In the genomic region with DNA sequence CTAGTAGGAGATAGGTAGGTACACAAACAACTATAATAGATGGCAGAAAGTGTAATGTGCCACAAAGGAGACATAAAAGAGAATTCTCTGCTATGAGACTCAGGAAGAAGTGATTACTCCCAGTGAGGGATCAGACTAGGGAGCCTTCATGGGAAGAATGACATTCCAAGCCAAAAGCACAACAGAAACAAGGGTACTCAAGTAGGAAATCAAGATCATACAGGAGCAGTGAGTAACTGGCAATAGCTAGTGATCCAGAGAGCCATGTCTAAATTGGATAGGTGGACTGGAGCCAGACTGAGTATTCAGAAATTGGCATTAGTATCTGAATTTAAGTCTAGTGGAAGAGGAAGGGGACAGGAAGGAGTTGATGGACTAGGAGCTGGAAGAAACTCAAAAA, we compare ENCODE assay signal across 12 cellular contexts. TPM values are rescaled to one million over a fixed set of nuclear protein-coding genes. Genes with fewer than 3 reads are reported as not detected.
A peak's percentile ranks its signal among the peaks of the same experiment; 100 is the strongest.
DNase-seq lines count a peak whose midpoint lies in the region; ATAC-seq, FAIRE-seq and TF ChIP-seq lines count a peak whose summit lies in the region.
"Had no signal": no experiment of that assay in that cellular context is flagged by ENCODE, and none has a peak within 500 bp of the region (broad histone marks: within the 10 kb centered on the region; RNA-seq: fewer than 3 reads in every experiment).

No MANE protein-coding gene starts in this region.

- peaks cover 71% of the 10 kb centered on the region for H3K4me1 Mint-ChIP-seq in activated naive CD8-positive, alpha-beta T cell treated with anti-CD3 and anti-CD28 coated beads, Interleukin-2, amount 50 U/mL, for 24 hours

- H3K27me3 Mint-ChIP-seq in activated naive CD8-positive, alpha-beta T cell treated with anti-CD3 and anti-CD28 coated beads, Interleukin-2, amount 50 U/mL, for 24 hours: no peaks in the 10 kb centered on the region

- peaks cover 5% of the 10 kb centered on the region for H3K36me3 Mint-ChIP-seq in activated naive CD8-positive, alpha-beta T cell treated with anti-CD3 and anti-CD28 coated beads, Interleukin-2, amount 50 U/mL, for 24 hours (ENCODE audit: low read depth)

- TF ChIP-seq CTCF in HepG2 (CRISPR knock-in tag; IDR thresholded peaks at IDR 0.05) (no peak), right lobe of liver (IDR thresholded peaks at IDR 0.05) (no peak), liver (IDR thresholded peaks at IDR 0.05; ENCODE audit: low read depth, low read length, missing input control) (no peak)

- H3K4me3 ChIP-seq in HepG2 (replicated peaks in 1 of 3; ENCODE audit: insufficient read depth in 1 of 3, low read depth in 2 of 3, low read length in 3 of 3) (peak overlapping the region in 1 of 3 experiments; percentile 38; a peak in 1 of 6 replicates), right lobe of liver (no peak overlapping the region), liver (ENCODE audit: low read depth in 1 of 3, low read length in 3 of 3) (no peak overlapping the region)
- H3K4me3 ChIP-seq: heart right ventricle had no signal

- H4K20me1 ChIP-seq in HepG2 (ENCODE audit: insufficient read depth, low read length): no peaks in the 10 kb centered on the region

- H3K79me2 ChIP-seq in HepG2 (ENCODE audit: insufficient read depth, low read length): peaks cover 71% of the 10 kb centered on the region

- H3K27me3 ChIP-seq in HepG2 (ENCODE audit: control insufficient read depth in 1 of 2, insufficient read depth in 2 of 2, low read length in 2 of 2): no peaks in the 10 kb centered on the region; a peak in 1 of 5 replicates
- H3K27me3 ChIP-seq in right lobe of liver: no peaks in the 10 kb centered on the region
- H3K27me3 ChIP-seq in liver (ENCODE audit: control insufficient read depth in 4 of 4, insufficient read depth in 4 of 4, low read length in 3 of 4): no peaks in the 10 kb centered on the region
- H3K27me3 ChIP-seq: heart right ventricle had no signal

- no TSS peak for BruUV-seq in HepG2 (replicated peaks; lab: Mats Ljungman, UMichigan)

- ATAC-seq in HepG2 (peak; percentile 24; the same call in 1 of the 3 replicates), right lobe of liver (no peak)
- ATAC-seq in activated naive CD8-positive, alpha-beta T cell treated with anti-CD3 and anti-CD28 coated beads, Interleukin-2, amount 50 U/mL, for 24 hours: no peak
- ATAC-seq: heart right ventricle had no signal

- H3K9me3 ChIP-seq in HepG2 (ENCODE audit: low read length): no peaks in the 10 kb centered on the region
- H3K9me3 ChIP-seq in right lobe of liver: no peaks in the 10 kb centered on the region
- H3K9me3 ChIP-seq in liver (ENCODE audit: control insufficient read depth in 4 of 4, low read length in 3 of 4): no peaks in the 10 kb centered on the region
- H3K9me3 ChIP-seq: heart right ventricle had no signal

- no peak for TF ChIP-seq POLR2A in HepG2 (IDR thresholded peaks at IDR 0.05; ENCODE audit: insufficient read depth in 1 of 2, low read depth in 2 of 2, low read length in 2 of 2)
- no peak for TF ChIP-seq POLR2A in right lobe of liver (IDR thresholded peaks at IDR 0.05)

- DNase-seq in HepG2 (ENCODE audit: low spot score) (no peak), right lobe of liver (no peak), NCI-H1436 (lab: John Stamatoyannopoulos, UW) (no peak), DMS79 (lab: John Stamatoyannopoulos, UW) (no peak)
- no peak for DNase-seq in activated naive CD8-positive, alpha-beta T cell treated with anti-CD3 and anti-CD28 coated beads, Interleukin-2, amount 50 U/mL, for 24 hours
- no peak for DNase-seq in activated CD4-positive, CD25-positive, alpha-beta regulatory T cell (lab: John Stamatoyannopoulos, UW)
- DNase-seq in stimulated activated CD4-positive, alpha-beta T cell treated with anti-CD3 and anti-CD28 coated beads, Interleukin-4, amount 100 ng/mL, for 24 hours: no peak
- DNase-seq: heart right ventricle, KG1, NCI-H2081 treated with DMSO at 0.1 percent for 48 hours, occipital lobe had no signal

- H3K36me3 ChIP-seq in HepG2 (replicated peaks in 1 of 2; ENCODE audit: control insufficient read depth in 1 of 2, insufficient read depth in 2 of 2, low read length in 2 of 2) (peaks cover 1 to 7% of the 10 kb centered on the region in 2 experiments; a peak in 2 of 5 replicates), right lobe of liver (no peaks in the 10 kb centered on the region), liver (ENCODE audit: control insufficient read depth in 4 of 4, insufficient read depth in 3 of 4, low read depth in 1 of 4, low read length in 3 of 4) (peaks cover 0 to 2% (median 0%) of the 10 kb centered on the region in 4 donors)
- H3K36me3 ChIP-seq: heart right ventricle had no signal

- intact Hi-C loops in HepG2 (cut with micrococcal nuclease; ENCODE audit: unreplicated experiment): no loop called here
- intact Hi-C loops in right lobe of liver (cut with DNase I): no loop called here

- H3K9me3 Mint-ChIP-seq in activated naive CD8-positive, alpha-beta T cell treated with anti-CD3 and anti-CD28 coated beads, Interleukin-2, amount 50 U/mL, for 24 hours: no peaks in the 10 kb centered on the region

- peak overlapping the region; percentile 63 for H3K27ac Mint-ChIP-seq in activated naive CD8-positive, alpha-beta T cell treated with anti-CD3 and anti-CD28 coated beads, Interleukin-2, amount 50 U/mL, for 24 hours

- FAIRE-seq in HepG2 (lab: Jason Lieb, UNC): no peak

- peaks cover 85% of the 10 kb centered on the region for H3K4me1 ChIP-seq in HepG2 (ENCODE audit: insufficient read depth, low read length)
- peaks cover 7 to 53% (median 28%) of the 10 kb centered on the region in 4 donors for H3K4me1 ChIP-seq in right lobe of liver
- peaks cover 20 to 35% (median 33%) of the 10 kb centered on the region in 4 donors for H3K4me1 ChIP-seq in liver (ENCODE audit: control insufficient read depth in 4 of 4, insufficient read depth in 4 of 4, low read length in 3 of 4)

- in situ Hi-C loops in HepG2 (cut with HindIII; ENCODE audit: extremely low pct_ligation_motif_present, low pct_unique_long_range_greater_than_20kb): no loop called here

- H2AFZ ChIP-seq in HepG2 (ENCODE audit: low read length): no peak overlapping the region

- H3K4me3 Mint-ChIP-seq in activated naive CD8-positive, alpha-beta T cell treated with anti-CD3 and anti-CD28 coated beads, Interleukin-2, amount 50 U/mL, for 24 hours: peak overlapping the region; percentile 68

- H3K4me2 ChIP-seq in HepG2 (ENCODE audit: low read depth, low read length): peak overlapping the region; percentile 89

- POLR2A ChIA-PET in HepG2 (lab: Yijun Ruan, JAX): interaction anchor here (0.5 to 5.0 kb wide), 5 partner anchors 11 to 37 kb away, joined by 3 to 57 read pairs (median 5); a partner anchor contains a TSS

- CTCF ChIA-PET in HepG2 (lab: Yijun Ruan, JAX; ENCODE audit: low intra/inter-chr PET ratio, low total read pairs): no interaction called here

- peak overlapping the region; percentile 93 for H3K27ac ChIP-seq in HepG2 (ENCODE audit: extremely low read length, insufficient read depth, low read length)
- H3K27ac ChIP-seq in right lobe of liver: peak overlapping the region in 1 of 3 donors; percentile 64
- H3K27ac ChIP-seq in liver (ENCODE audit: low read depth in 1 of 2, low read length in 2 of 2): peak overlapping the region; percentile 13 to 96

- H3K9ac ChIP-seq in HepG2 (ENCODE audit: insufficient read depth, low read depth, low read length) (peak overlapping the region; percentile 73; the same call in 1 of the 2 replicates), liver (ENCODE audit: low read depth in 1 of 2, low read length in 2 of 2) (no peak overlapping the region)

- TF ChIP-seq EP300 in HepG2 (IDR thresholded peaks at IDR 0.05; ENCODE audit: low read depth in 2 of 2, low read length in 2 of 2): no peak
- TF ChIP-seq EP300 in HepG2 (CRISPR knock-in tag; IDR thresholded peaks at IDR 0.05; ENCODE audit: borderline replicate concordance): no peak

- TF ChIP-seq RAD21 in HepG2 (CRISPR knock-in tag; IDR thresholded peaks at IDR 0.05) (no peak), liver (IDR thresholded peaks at IDR 0.05) (no peak)

TF ChIP-seq in HepG2, 621 proteins besides CTCF, POLR2A, EP300 and RAD21 (continues in another document):
- TF ChIP-seq PPARG (CRISPR knock-in tag; conservative IDR thresholded peaks at IDR 0.05): 0 out of 2 replicates have a peak, but pooled peaks have one; percentile 41
- no peak for TF ChIP-seq ZNF10 (CRISPR knock-in tag; IDR thresholded peaks at IDR 0.05; ENCODE audit: borderline replicate concordance, low read depth)
- no peak for TF ChIP-seq SOX6 (IDR thresholded peaks at IDR 0.05)
- TF ChIP-seq SOX6 (CRISPR knock-in tag; IDR thresholded peaks at IDR 0.05): peak; percentile 31; the same call in 1 of the 2 replicates

TF ChIP-seq in liver, 16 proteins besides CTCF, POLR2A, EP300 and RAD21 (continues in another document):
- TF ChIP-seq HNF4A (conservative IDR thresholded peaks at IDR 0.05) (no peak), YY1 (IDR thresholded peaks at IDR 0.05) (no peak), EGR1 (IDR thresholded peaks at IDR 0.05; ENCODE audit: low read depth in 2 of 2) (no peak), FOXA2 (IDR thresholded peaks at IDR 0.05) (no peak)

RNA-seq across cellular contexts. Expression of a gene that starts 10.7 kb away (rescaled TPM):
- total RNA-seq in HepG2 (2016; rRNA removed; fragmentation: Illumina TruSeq; extraction: Trizol) (24.3 and 36.7 TPM in 2 replicates), right lobe of liver (10 to 100 TPM; 29.0 to 39.0 (median 34.1) TPM), liver (10 to 100 TPM; 24.0 to 28.0 TPM)
- total RNA-seq in HepG2 (2016; cell fraction: cytosol; rRNA removed; fragmentation: Illumina TruSeq; extraction: Trizol; ENCODE audit: low read depth): 11.0 and 13.7 TPM in 2 replicates
- total RNA-seq in HepG2 (2016; cell fraction: insoluble cytoplasmic fraction; rRNA removed; fragmentation: Illumina TruSeq; extraction: Trizol): 22.7 and 31.6 TPM in 2 replicates
- total RNA-seq in HepG2 (2016; cell fraction: membrane; rRNA removed; fragmentation: Illumina TruSeq; extraction: Trizol): 39.1 and 40.3 TPM in 2 replicates
- total RNA-seq in HepG2 (2016; cell fraction: nucleus; rRNA removed; fragmentation: Illumina TruSeq; extraction: Trizol): 13.3 and 16.7 TPM in 2 replicates
- polyA plus RNA-seq in HepG2 (2011; rRNA removed) (45.0 and 48.6 TPM in 2 replicates), liver (10 to 100 TPM; 15.9 to 20.0 TPM)
- polyA plus RNA-seq in HepG2 (2011; cell fraction: cytosol; rRNA removed): 37.7 and 39.6 TPM in 2 replicates
- 15.8 and 19.4 TPM in 2 replicates for polyA plus RNA-seq in HepG2 (2011; cell fraction: nucleus; rRNA removed)
- 25.0 and 25.8 TPM in 2 replicates for polyA plus RNA-seq in HepG2 (2012)
- polyA plus RNA-seq in HepG2 (2016; cell fraction: cytosol; fragmentation: Illumina TruSeq; extraction: Trizol; ENCODE audit: low read depth): 11.2 and 16.3 TPM in 2 replicates
- 27.5 and 31.8 TPM in 2 replicates for polyA plus RNA-seq in HepG2 (2016; cell fraction: insoluble cytoplasmic fraction; fragmentation: Illumina TruSeq; extraction: Trizol; ENCODE audit: low read depth)
- 21.0 and 25.2 TPM in 2 replicates for polyA plus RNA-seq in HepG2 (2016; cell fraction: membrane; fragmentation: Illumina TruSeq; extraction: Trizol; ENCODE audit: low read depth)
- polyA plus RNA-seq in HepG2 (2016; cell fraction: nucleus; fragmentation: Illumina TruSeq; extraction: Trizol; ENCODE audit: insufficient read depth, low read depth): 21.9 and 23.1 TPM in 2 replicates
- polyA minus RNA-seq in HepG2 (2011; rRNA and poly(A)+ RNA removed; ENCODE audit: low replicate concordance): 73.6 and 201 TPM in 2 replicates
- polyA minus RNA-seq in HepG2 (2011; cell fraction: cytosol; rRNA and poly(A)+ RNA removed): 42.6 and 53.0 TPM in 2 replicates
- 26.3 and 29.8 TPM in 2 replicates for polyA minus RNA-seq in HepG2 (2011; cell fraction: nucleus; rRNA and poly(A)+ RNA removed)
